9 cellular contexts compared by ENCODE assay signal in the genomic region with DNA sequence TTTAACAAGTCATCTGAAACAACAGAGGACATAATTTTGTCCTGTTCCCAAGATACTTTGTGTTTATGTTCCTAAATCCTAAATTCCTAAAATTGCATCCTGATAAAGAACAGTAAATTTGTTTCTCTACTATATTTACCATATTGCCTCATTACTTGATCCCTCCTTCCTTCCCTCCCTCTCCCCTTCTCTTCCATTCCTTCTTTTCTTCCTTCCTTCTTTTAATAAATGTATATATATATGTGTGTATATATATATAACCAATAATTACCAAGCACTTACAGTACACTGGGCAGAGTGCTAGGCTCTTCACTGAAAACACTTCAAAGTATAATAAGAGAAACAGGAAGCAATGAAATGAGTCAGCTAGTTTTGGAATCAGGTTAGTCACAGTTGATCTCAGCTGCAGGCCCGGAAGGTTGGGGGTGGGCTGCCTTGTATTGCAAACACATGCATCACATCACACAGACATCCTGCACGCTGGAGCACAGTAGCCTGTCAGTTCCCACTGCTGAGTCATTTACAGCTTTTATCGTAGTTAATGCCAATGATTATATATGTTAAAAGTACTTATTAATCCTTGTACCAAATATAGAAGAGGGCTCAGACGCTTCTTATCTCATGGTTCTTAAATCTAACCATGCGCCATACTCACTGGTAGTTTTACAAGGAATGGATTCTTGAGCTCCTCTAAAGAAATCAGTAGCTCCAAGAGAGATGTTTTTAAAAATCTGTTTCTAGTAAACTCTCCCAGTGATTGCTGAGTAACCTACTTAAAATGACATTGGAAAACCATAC.
DNase-seq lines count a peak whose midpoint lies in the region; ATAC-seq and TF ChIP-seq lines count a peak whose summit lies in the region.
"Had no signal": no experiment of that assay in that cellular context is flagged by ENCODE, and none has a peak within 500 bp of the region (broad histone marks: within the 10 kb centered on the region; RNA-seq: fewer than 3 reads in every experiment).

No MANE protein-coding gene starts in this region.

- RAD21 ChIA-PET in HCT116 (lab: Charles Lee; ENCODE audit: low non-redundant PET in 1 of 2, low total read pairs in 2 of 2, uncharacterized antibody in 2 of 2, unreplicated experiment in 2 of 2), result no interaction called here

- H2AFZ ChIP-seq in HCT116 (ENCODE audit: low read depth, low read length, poor library complexity, severe bottlenecking) (peak overlapping the region; percentile 89), SK-N-SH (ENCODE audit: low read depth) (peak overlapping the region; percentile 67)

- intact Hi-C loops in HCT116 (cut with micrococcal nuclease) (no loop called here), mucosa of descending colon (cut with DNase I, micrococcal nuclease) (no loop called here), prostate gland (cut with DNase I) (no loop called here)

- WGBS in SK-N-SH (ENCODE audit: low lambda C conversion rate), result 11% methylated on average over 5 of the region's 5 CpGs
- WGBS in prostate gland, result 11% methylated on average over 5 of the region's 5 CpGs

- TF ChIP-seq EP300 in SK-N-SH (IDR thresholded peaks at IDR 0.05; ENCODE audit: borderline replicate concordance in 1 of 2, low read depth in 1 of 2, low read length in 1 of 2), result peak; percentile 90 to 93

- TF ChIP-seq CTCF in HCT116 (IDR thresholded peaks at IDR 0.05 in 2 of 3, conservative IDR thresholded peaks at IDR 0.05 in 1 of 3; ENCODE audit: borderline replicate concordance in 1 of 3, insufficient read depth in 1 of 3, low read depth in 2 of 3, low read length in 2 of 3), result no peak
- TF ChIP-seq CTCF in SK-N-SH (IDR thresholded peaks at IDR 0.05), result no peak
- no peak for TF ChIP-seq CTCF in mucosa of descending colon (IDR thresholded peaks at IDR 0.05)
- TF ChIP-seq CTCF in prostate gland (IDR thresholded peaks at IDR 0.05), result no peak

- TF ChIP-seq RAD21 in HCT116 (IDR thresholded peaks at IDR 0.05; ENCODE audit: low read depth) (peak; percentile 18; the same call in 1 of the 2 replicates), SK-N-SH (IDR thresholded peaks at IDR 0.05; ENCODE audit: low read length) (no peak)

- TF ChIP-seq POLR2A in HCT116 (IDR thresholded peaks at IDR 0.05; ENCODE audit: borderline replicate concordance, extremely low read depth, insufficient read depth, insufficient read length) (no peak), prostate gland (IDR thresholded peaks at IDR 0.05) (no peak)

- H3F3A ChIP-seq in SK-N-SH (replicated peaks; ENCODE audit: insufficient read depth), result peaks cover 14% of the 10 kb centered on the region

- H4K20me1 ChIP-seq in HCT116 (ENCODE audit: insufficient read depth), result no peaks in the 10 kb centered on the region
- no peaks in the 10 kb centered on the region for H4K20me1 ChIP-seq in SK-N-SH (ENCODE audit: insufficient read depth)

- H3K27me3 ChIP-seq in HCT116 (ENCODE audit: insufficient read depth, low read length) (no peaks in the 10 kb centered on the region), MG63 (no peaks in the 10 kb centered on the region), SK-N-SH (ENCODE audit: insufficient read depth) (no peaks in the 10 kb centered on the region), prostate gland (replicated peaks; ENCODE audit: insufficient read depth) (no peaks in the 10 kb centered on the region)
- H3K27me3 ChIP-seq: pancreas had no signal

- no peaks in the 10 kb centered on the region for H3K9me2 ChIP-seq in HCT116 (ENCODE audit: insufficient read depth)
- H3K9me2 ChIP-seq in SK-N-SH, result no peaks in the 10 kb centered on the region

- CTCF ChIA-PET in HCT116 (lab: Charles Lee), result no interaction called here
- CTCF ChIA-PET in SK-N-SH (lab: Yijun Ruan, JAX), result interaction anchor here (0.9 to 2.2 kb wide), 3 partner anchors 11 to 102 kb away, joined by 4 to 9 read pairs (median 7); no protein-coding TSS in a partner anchor

- H3K4me1 ChIP-seq in HCT116 (ENCODE audit: control insufficient read depth in 1 of 2, insufficient read depth in 2 of 2, low read length in 2 of 2), result peaks cover 9 to 35% of the 10 kb centered on the region in 2 experiments; a peak in 3 of 4 replicates
- peaks cover 22 to 44% of the 10 kb centered on the region in 2 experiments for H3K4me1 ChIP-seq in SK-N-SH (ENCODE audit: control insufficient read depth in 1 of 2, insufficient read depth in 2 of 2, low read depth in 1 of 2, low read length in 1 of 2)
- no peaks in the 10 kb centered on the region for H3K4me1 ChIP-seq in mucosa of descending colon (ENCODE audit: low read depth)
- H3K4me1 ChIP-seq in prostate gland (replicated peaks), result no peaks in the 10 kb centered on the region
- H3K4me1 ChIP-seq: pancreas had no signal

- H3K9me3 ChIP-seq in HCT116 (ENCODE audit: control insufficient read depth in 1 of 2, insufficient read depth in 1 of 2, low read depth in 1 of 2, low read length in 2 of 2) (no peaks in the 10 kb centered on the region), MG63 (no peaks in the 10 kb centered on the region), SK-N-SH (no peaks in the 10 kb centered on the region), mucosa of descending colon (no peaks in the 10 kb centered on the region), prostate gland (no peaks in the 10 kb centered on the region)
- H3K9me3 ChIP-seq: pancreas had no signal

- H3K27ac ChIP-seq in HCT116 (ENCODE audit: low read depth, low read length) (peak overlapping the region; percentile 14; the same call in 1 of the 2 replicates), SK-N-SH (ENCODE audit: low read depth in 2 of 2, low read length in 1 of 2) (peak overlapping the region; percentile 88 to 93), prostate gland (no peak overlapping the region)
- H3K27ac ChIP-seq: pancreas had no signal

- H3K79me2 ChIP-seq in HCT116 (ENCODE audit: insufficient read depth, low read length) (no peaks in the 10 kb centered on the region), SK-N-SH (ENCODE audit: insufficient read depth) (no peaks in the 10 kb centered on the region)

- H3K9ac ChIP-seq in HCT116 (ENCODE audit: low read length), result peak overlapping the region; percentile 32; the same call in 1 of the 2 replicates
- peak overlapping the region; percentile 45; the same call in 1 of the 2 replicates for H3K9ac ChIP-seq in SK-N-SH

- ATAC-seq in HCT116 (peak; percentile 97), mucosa of descending colon (peak; percentile 86)

- no TSS peak for BruUV-seq in HCT116 (replicated peaks; lab: Mats Ljungman, UMichigan)

- peak overlapping the region; percentile 55 for H3K4me2 ChIP-seq in HCT116 (ENCODE audit: low read length)
- H3K4me2 ChIP-seq in SK-N-SH, result peak overlapping the region; percentile 63

- H3K4me3 ChIP-seq in HCT116 (replicated peaks in 1 of 2; ENCODE audit: low read depth in 1 of 2, low read length in 2 of 2) (peak overlapping the region in 1 of 2 experiments; percentile 26; a peak in 1 of 4 replicates), MG63 (no peak overlapping the region), SK-N-SH (ENCODE audit: low read depth in 2 of 2, low read length in 1 of 2) (peak overlapping the region in 1 of 2 experiments; percentile 41; a peak in 2 of 4 replicates), mucosa of descending colon (no peak overlapping the region), prostate gland (no peak overlapping the region)
- H3K4me3 ChIP-seq: pancreas had no signal

- H3K36me3 ChIP-seq in HCT116 (ENCODE audit: control insufficient read depth in 1 of 2, insufficient read depth in 2 of 2, low read length in 2 of 2) (no peaks in the 10 kb centered on the region), MG63 (no peaks in the 10 kb centered on the region), SK-N-SH (replicated peaks in 1 of 2; ENCODE audit: control insufficient read depth in 1 of 2, insufficient read depth in 2 of 2, low read length in 1 of 2) (no peaks in the 10 kb centered on the region), mucosa of descending colon (ENCODE audit: low read depth) (no peaks in the 10 kb centered on the region), prostate gland (no peaks in the 10 kb centered on the region)
- H3K36me3 ChIP-seq: pancreas had no signal

- POLR2A ChIA-PET in HCT116 (lab: Charles Lee) (interaction anchor here (0.7 to 1.3 kb wide), 5 partner anchors 11 to 102 kb away, joined by 3 to 5 read pairs (median 3); no protein-coding TSS in a partner anchor), SK-N-SH (lab: Yijun Ruan, JAX) (no interaction called here)

- DNase-seq in activated CD4-positive, alpha-beta T cell treated with anti-CD3 and anti-CD28 coated beads for 24 hours (ENCODE audit: low read depth in 2 of 2), result peak; percentile 11 to 15
- no peak for DNase-seq in activated CD4-positive, alpha-beta T cell treated with anti-CD3 and anti-CD28 coated beads for 1 hour
- DNase-seq in HCT116 (ENCODE audit: low read depth, low spot score) (peak; percentile 90), MG63 (peak; percentile 93), SK-N-SH (peak; percentile 66), brain pericyte (ENCODE audit: low read depth, low spot score) (peak; percentile 68), mucosa of descending colon (peak in 2 of 3 donors; percentile 36 to 66), prostate gland (ENCODE audit: low spot score) (no peak)
- DNase-seq: pancreas had no signal

TF ChIP-seq in HCT116, 20 proteins besides CTCF, POLR2A, EP300 and RAD21 (continues in another document):
- TF ChIP-seq POLR2AphosphoS5 (IDR thresholded peaks at IDR 0.05; ENCODE audit: low read depth, low read length) (peak; percentile 75), ZNF274 (IDR thresholded peaks at IDR 0.05; ENCODE audit: low read depth, low read length) (no peak), ZFX (IDR thresholded peaks at IDR 0.05) (no peak), SRF (IDR thresholded peaks at IDR 0.05; ENCODE audit: low read depth) (peak; percentile 83), CBX3 (IDR thresholded peaks at IDR 0.05; ENCODE audit: low read depth) (peak; percentile 98), SIN3A (IDR thresholded peaks at IDR 0.05; ENCODE audit: low read depth) (peak; percentile 68), SP1 (IDR thresholded peaks at IDR 0.05; ENCODE audit: low read depth) (peak; percentile 94), TCF7L2 (IDR thresholded peaks at IDR 0.05; ENCODE audit: borderline replicate concordance, extremely low read depth, insufficient read depth, insufficient read length) (peak; percentile 96), EGR1 (IDR thresholded peaks at IDR 0.05; ENCODE audit: low read depth) (peak; percentile 60)

TF ChIP-seq in SK-N-SH, 30 proteins besides CTCF, POLR2A, EP300 and RAD21 (continues in another document):
- TF ChIP-seq, protein P1, sequence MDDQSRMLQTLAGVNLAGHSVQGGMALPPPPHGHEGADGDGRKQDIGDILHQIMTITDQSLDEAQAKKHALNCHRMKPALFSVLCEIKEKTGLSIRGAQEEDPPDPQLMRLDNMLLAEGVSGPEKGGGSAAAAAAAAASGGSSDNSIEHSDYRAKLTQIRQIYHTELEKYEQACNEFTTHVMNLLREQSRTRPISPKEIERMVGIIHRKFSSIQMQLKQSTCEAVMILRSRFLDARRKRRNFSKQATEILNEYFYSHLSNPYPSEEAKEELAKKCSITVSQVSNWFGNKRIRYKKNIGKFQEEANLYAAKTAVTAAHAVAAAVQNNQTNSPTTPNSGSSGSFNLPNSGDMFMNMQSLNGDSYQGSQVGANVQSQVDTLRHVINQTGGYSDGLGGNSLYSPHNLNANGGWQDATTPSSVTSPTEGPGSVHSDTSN (IDR thresholded peaks at IDR 0.05), result peak; percentile 92
- TF ChIP-seq POLR2AphosphoS5 (IDR thresholded peaks at IDR 0.05; ENCODE audit: low read depth, low read length) (peak; percentile 70; the same call in 1 of the 2 replicates), MXI1 (IDR thresholded peaks at IDR 0.05; ENCODE audit: low read depth, low read length) (peak; percentile 73), FOXJ3 (CRISPR knock-in tag; IDR thresholded peaks at IDR 0.05) (no peak)

Comparison
In these comparisons a context has a peak if more than half of its experiments do, and no peak if none do; other contexts are left out.
1. DNase-seq: peak in activated CD4-positive, alpha-beta T cell treated with anti-CD3 and anti-CD28 coated beads for 24 hours (2 of 2), HCT116 (single experiment), MG63 (single experiment), SK-N-SH (single experiment), brain pericyte (single experiment) and mucosa of descending colon (2 of 3); none in activated CD4-positive, alpha-beta T cell treated with anti-CD3 and anti-CD28 coated beads for 1 hour (single experiment) and prostate gland (single experiment).
2. H3K27ac ChIP-seq: peak in HCT116 (single experiment) and SK-N-SH (2 of 2); none in prostate gland (0 of 2).